In genomic region chr21:34890258-34890723, GRCh38 we compare ENCODE assay signal across 8 cellular contexts.
DNase-seq lines count a peak whose midpoint lies in the region; TF ChIP-seq lines count a peak whose summit lies in the region.

No MANE protein-coding gene starts in this region.

- peak overlapping the region; percentile 91 to 100 (median 97) for H3K27ac ChIP-seq in stomach

- no peaks in the 10 kb centered on the region for H3K36me3 ChIP-seq in stomach

- H3K27me3 Mint-ChIP-seq in T-helper 2 cell treated with Interferon-gamma antibody and Interleukin-4, amounts not matched to agents 5 μg/mL and 100 μg/mL, for 36 hours (ENCODE audit: low read depth): peaks cover 2% of the 10 kb centered on the region
- H3K27me3 Mint-ChIP-seq in activated CD4-positive, alpha-beta memory T cell treated with anti-CD3 and anti-CD28 coated beads for 36 hours: peaks cover 5% of the 10 kb centered on the region

- CTCF ChIA-PET in activated CD4-positive, alpha-beta memory T cell treated with anti-CD3 and anti-CD28 coated beads for 36 hours (lab: Charles Lee): interaction anchor here (0.6 to 7.5 kb wide), 35 partner anchors 10 to 537 kb away, joined by 3 to 120 read pairs (median 5); partner anchors contain the start of gene RUNX1

- H3K4me3 ChIP-seq in iPS-18c (ENCODE audit: insufficient read depth, low read depth, low read length): peak overlapping the region; percentile 62; the same call in 1 of the 2 replicates
- peak overlapping the region; percentile 58 to 73 (median 72) for H3K4me3 ChIP-seq in stomach

- TF ChIP-seq CTCF in stomach (IDR thresholded peaks at IDR 0.05): peak in 1 of 7 experiments; percentile 26

- H3K4me3 Mint-ChIP-seq in T-helper 2 cell treated with Interferon-gamma antibody and Interleukin-4, amounts not matched to agents 5 μg/mL and 100 μg/mL, for 36 hours: peak overlapping the region; percentile 21
- H3K4me3 Mint-ChIP-seq in activated CD4-positive, alpha-beta memory T cell treated with anti-CD3 and anti-CD28 coated beads for 36 hours: peak overlapping the region; percentile 61

- peaks cover 0 to 64% (median 21%) of the 10 kb centered on the region in 3 donors for H3K27me3 ChIP-seq in stomach

- H3K4me1 Mint-ChIP-seq in T-helper 2 cell treated with Interferon-gamma antibody and Interleukin-4, amounts not matched to agents 5 μg/mL and 100 μg/mL, for 36 hours (ENCODE audit: low read depth): peaks cover 32% of the 10 kb centered on the region
- peaks cover 47% of the 10 kb centered on the region for H3K4me1 Mint-ChIP-seq in activated CD4-positive, alpha-beta memory T cell treated with anti-CD3 and anti-CD28 coated beads for 36 hours (ENCODE audit: low read depth)

- no peak overlapping the region for H3K27ac Mint-ChIP-seq in T-helper 2 cell treated with Interferon-gamma antibody and Interleukin-4, amounts not matched to agents 5 μg/mL and 100 μg/mL, for 36 hours
- peak overlapping the region; percentile 99 for H3K27ac Mint-ChIP-seq in activated CD4-positive, alpha-beta memory T cell treated with anti-CD3 and anti-CD28 coated beads for 36 hours

- H3K9me3 Mint-ChIP-seq in T-helper 2 cell treated with Interferon-gamma antibody and Interleukin-4, amounts not matched to agents 5 μg/mL and 100 μg/mL, for 36 hours: no peaks in the 10 kb centered on the region
- H3K9me3 Mint-ChIP-seq in activated CD4-positive, alpha-beta memory T cell treated with anti-CD3 and anti-CD28 coated beads for 36 hours: no peaks in the 10 kb centered on the region

- peaks cover 24% of the 10 kb centered on the region for H3K36me3 Mint-ChIP-seq in T-helper 2 cell treated with Interferon-gamma antibody and Interleukin-4, amounts not matched to agents 5 μg/mL and 100 μg/mL, for 36 hours (ENCODE audit: low read depth)
- H3K36me3 Mint-ChIP-seq in activated CD4-positive, alpha-beta memory T cell treated with anti-CD3 and anti-CD28 coated beads for 36 hours: peaks cover 22% of the 10 kb centered on the region

- H3K9me3 ChIP-seq in iPS-18c (ENCODE audit: control insufficient read depth, insufficient read depth, low read length) (peaks cover 5% of the 10 kb centered on the region), stomach (no peaks in the 10 kb centered on the region)

- 4 to 9% (median 5%) methylated on average over 29 to 39 of the region's 39 CpGs for WGBS in stomach, 5 donors

- no peak for DNase-seq in T-helper 2 cell treated with Interferon-gamma antibody and Interleukin-4, amounts not matched to agents 5 μg/mL and 100 μg/mL, for 36 hours (ENCODE audit: low spot score)
- DNase-seq in T-helper 2 cell: no peak
- DNase-seq in activated CD4-positive, alpha-beta memory T cell treated with anti-CD3 and anti-CD28 coated beads for 36 hours: no peak
- DNase-seq in stomach: no peak
- DNase-seq in 8988T: no peak
- DNase-seq in epidermal melanocyte (ENCODE audit: insufficient read length, low spot score): no peak
- no peak for DNase-seq in NCI-H2029 treated with DMSO at 0.1 percent for 48 hours (lab: John Stamatoyannopoulos, UW)

- TF ChIP-seq EP300 in stomach (IDR thresholded peaks at IDR 0.05): no peak

- POLR2A ChIA-PET in activated CD4-positive, alpha-beta memory T cell treated with anti-CD3 and anti-CD28 coated beads for 36 hours (lab: Charles Lee): interaction anchor here (0.8 to 8.7 kb wide), 21 partner anchors 8 to 510 kb away, joined by 3 to 267 read pairs (median 7); partner anchors contain the start of gene RUNX1

- intact Hi-C loops in activated CD4-positive, alpha-beta memory T cell treated with anti-CD3 and anti-CD28 coated beads for 36 hours (cut with micrococcal nuclease): loop anchor here (2.0 to 5.0 kb wide), 2 partner anchors 249 to 332 kb away; no protein-coding TSS in a partner anchor
- intact Hi-C loops in stomach (cut with DNase I; ENCODE audit: low total_unique reads): loop anchor here (5.0 kb wide), 2 partner anchors 157 to 512 kb away; partner anchors contain the start of gene RUNX1

- TF ChIP-seq POLR2A in stomach (IDR thresholded peaks at IDR 0.05): no peak

- H3K4me1 ChIP-seq in stomach: peaks cover 15 to 53% (median 30%) of the 10 kb centered on the region in 4 donors
